ENCODE assay signal across 12 cellular contexts in genomic region chr5:94746731-94747124, GRCh38.
A peak's percentile ranks its signal among the peaks of the same experiment; 100 is the strongest.
DNase-seq lines count a peak whose midpoint lies in the region; ATAC-seq, FAIRE-seq and TF ChIP-seq lines count a peak whose summit lies in the region.
"Had no signal": no experiment of that assay in that cellular context is flagged by ENCODE, and none has a peak within 500 bp of the region (broad histone marks: within the 10 kb centered on the region; RNA-seq: fewer than 3 reads in every experiment).

No MANE protein-coding gene starts in this region.

- peaks cover 20% of the 10 kb centered on the region for H3K4me1 Mint-ChIP-seq in astrocyte (ENCODE audit: low read depth, unreplicated experiment)

- H2AFZ ChIP-seq in astrocyte (ENCODE audit: low read depth, low read length): no peak overlapping the region

- H3K4me3 Mint-ChIP-seq in astrocyte (ENCODE audit: unreplicated experiment): no peak overlapping the region
- H3K4me3 Mint-ChIP-seq: CD14-positive monocyte had no signal

- H3K79me2 ChIP-seq in astrocyte (ENCODE audit: insufficient read depth, low read length): no peaks in the 10 kb centered on the region

- no peaks in the 10 kb centered on the region for H3K9me3 ChIP-seq in astrocyte (ENCODE audit: insufficient read depth, low read depth, low read length)

- no peaks in the 10 kb centered on the region for H3K9me3 Mint-ChIP-seq in astrocyte (ENCODE audit: unreplicated experiment)
- H3K9me3 Mint-ChIP-seq: activated T-helper 2 cell treated with anti-CD3 and anti-CD28 coated beads, Interferon-gamma antibody, Interleukin-2, Interleukin-4, amounts not matched to agents 10 μg/mL and 5 μg/mL and 100 μg/mL, durations not matched to agents 14 hours and 24 hours and 36 hours had no signal

- no peaks in the 10 kb centered on the region for H3K27me3 Mint-ChIP-seq in astrocyte (ENCODE audit: low read depth, unreplicated experiment)

- peak; percentile 46 for ATAC-seq in GM21390 (IDR thresholded peaks at IDR 0.05; ENCODE audit: unreplicated experiment)
- peak; percentile 66 for ATAC-seq in HG03432 (IDR thresholded peaks at IDR 0.05; ENCODE audit: unreplicated experiment)
- ATAC-seq in HG03045 (IDR thresholded peaks at IDR 0.05; ENCODE audit: unreplicated experiment): no peak
- no peak for ATAC-seq in GM19328 (IDR thresholded peaks at IDR 0.05; ENCODE audit: unreplicated experiment)

- peak overlapping the region; percentile 20 for H3K27ac ChIP-seq in astrocyte (ENCODE audit: low read depth, low read length)

- no peak overlapping the region for H3K4me2 ChIP-seq in astrocyte (ENCODE audit: low read length)

- no peak for TF ChIP-seq CTCF in astrocyte (IDR thresholded peaks at IDR 0.05; ENCODE audit: insufficient read depth, low read depth, low read length)

- no peaks in the 10 kb centered on the region for H3K27me3 ChIP-seq in astrocyte (ENCODE audit: insufficient read depth, low read length)

- H3K27ac Mint-ChIP-seq in astrocyte (ENCODE audit: unreplicated experiment): no peak overlapping the region
- H3K27ac Mint-ChIP-seq: activated T-helper 2 cell treated with anti-CD3 and anti-CD28 coated beads, Interferon-gamma antibody, Interleukin-2, Interleukin-4, amounts not matched to agents 10 μg/mL and 5 μg/mL and 100 μg/mL, durations not matched to agents 14 hours and 24 hours and 36 hours; CD14-positive monocyte had no signal

- DNase-seq in GDM1 (lab: John Stamatoyannopoulos, UW): peak; percentile 65
- DNase-seq in astrocyte (ENCODE audit: low read depth): peak; percentile 56
- DNase-seq in cortex of kidney (lab: John Stamatoyannopoulos, UW): no peak
- DNase-seq in T-helper 2 cell: no peak
- DNase-seq: posterior cingulate gyrus; stimulated activated naive CD4-positive, alpha-beta T cell treated with Interleukin-2 at 50 U/mL for 16 hours had no signal

- no peak for FAIRE-seq in astrocyte (lab: Jason Lieb, UNC)

- H3K36me3 ChIP-seq in astrocyte (ENCODE audit: insufficient read depth, low read length): no peaks in the 10 kb centered on the region

- no peak overlapping the region for H3K9ac ChIP-seq in astrocyte (ENCODE audit: low read length)

- no peak overlapping the region for H3K4me3 ChIP-seq in astrocyte (ENCODE audit: insufficient read depth, low read depth, low read length)

- H4K20me1 ChIP-seq in astrocyte (ENCODE audit: insufficient read depth, low read length): no peaks in the 10 kb centered on the region

- H3K36me3 Mint-ChIP-seq in astrocyte (ENCODE audit: low read depth, unreplicated experiment): peaks cover 2% of the 10 kb centered on the region

- no peaks in the 10 kb centered on the region for H3K4me1 ChIP-seq in astrocyte (ENCODE audit: insufficient read depth, low read length)

Comparison
In these comparisons a context has a peak if more than half of its experiments do, and no peak if none do; other contexts are left out.
1. DNase-seq: peak in GDM1 (single experiment) and astrocyte (single experiment); none in cortex of kidney (single experiment) and T-helper 2 cell (0 of 5).
2. ATAC-seq: peak in GM21390 (single experiment) and HG03432 (single experiment); none in HG03045 (single experiment) and GM19328 (single experiment).